Comparison of ENCODE assay signal across 17 cellular contexts in the genomic region with DNA sequence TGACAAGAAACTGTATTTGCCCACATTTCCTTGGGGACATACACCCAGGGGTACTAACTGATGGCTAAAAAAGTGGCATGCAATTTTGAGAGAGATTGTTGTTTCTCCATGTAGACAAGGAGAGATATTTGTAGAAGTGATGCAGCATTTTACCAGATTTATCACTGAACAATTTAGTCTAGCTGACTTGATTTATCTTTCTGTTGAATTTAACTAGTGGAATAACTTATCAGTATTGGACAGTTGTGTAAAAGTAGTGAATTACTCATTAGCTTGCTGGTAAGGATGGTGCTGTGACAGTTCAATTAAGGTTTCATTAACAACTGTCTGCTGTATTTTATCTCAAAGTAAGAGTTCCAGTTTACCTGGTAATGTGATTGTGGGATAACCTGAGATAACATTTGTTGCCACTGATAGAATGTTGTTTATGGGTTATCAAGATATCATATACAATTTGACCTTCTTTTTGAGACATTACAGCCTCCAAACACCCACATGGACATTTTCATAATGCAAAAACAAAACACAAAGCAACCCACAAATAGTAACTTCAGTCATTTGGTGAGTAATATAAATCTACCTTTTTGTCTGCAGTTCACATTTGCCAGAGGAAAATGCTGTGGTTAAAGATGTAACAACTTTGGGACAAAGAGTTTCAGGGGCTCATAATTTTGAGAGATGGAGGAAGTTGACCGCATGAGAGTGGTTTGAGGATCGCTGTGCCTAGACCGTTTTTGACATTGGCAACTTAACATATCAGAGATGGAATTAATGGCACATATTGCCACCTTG. TPM values are rescaled to one million over a fixed set of nuclear protein-coding genes. Genes with fewer than 3 reads are reported as not detected.
A peak's percentile ranks its signal among the peaks of the same experiment; 100 is the strongest.
DNase-seq lines count a peak whose midpoint lies in the region; ATAC-seq, FAIRE-seq and TF ChIP-seq lines count a peak whose summit lies in the region.
"Had no signal": no experiment of that assay in that cellular context is flagged by ENCODE, and none has a peak within 500 bp of the region (broad histone marks: within the 10 kb centered on the region; RNA-seq: fewer than 3 reads in every experiment).

No MANE protein-coding gene starts in this region.

- H3K4me1 ChIP-seq in HepG2 (ENCODE audit: insufficient read depth, low read length) = peaks cover 46% of the 10 kb centered on the region
- H3K4me1 ChIP-seq in right lobe of liver = peaks cover 0 to 26% (median 8%) of the 10 kb centered on the region in 4 donors
- peaks cover 63% of the 10 kb centered on the region for H3K4me1 ChIP-seq in OCI-LY7 (ENCODE audit: insufficient read depth, low read length, poor library complexity, severe bottlenecking)
- H3K4me1 ChIP-seq in endodermal cell (ENCODE audit: control insufficient read depth, insufficient read depth, low read length) = peaks cover 23% of the 10 kb centered on the region
- peaks cover 40 to 86% (median 62%) of the 10 kb centered on the region in 6 donors for H3K4me1 ChIP-seq in spleen

- H3K4me3 ChIP-seq in HepG2 (replicated peaks in 1 of 3; ENCODE audit: insufficient read depth in 1 of 3, low read depth in 2 of 3, low read length in 3 of 3) (no peak overlapping the region), right lobe of liver (no peak overlapping the region), OCI-LY7 (ENCODE audit: low read depth, low read length, poor library complexity, severe bottlenecking) (peak overlapping the region; percentile 87), endodermal cell (ENCODE audit: low read length) (peak overlapping the region; percentile 80), spleen (peak overlapping the region in 2 of 8 donors; percentile 0 to 90)
- H3K4me3 ChIP-seq: MG63, upper lobe of right lung had no signal

- no peak overlapping the region for H3K27ac ChIP-seq in HepG2 (ENCODE audit: extremely low read length, insufficient read depth, low read length)
- no peak overlapping the region for H3K27ac ChIP-seq in right lobe of liver
- H3K27ac ChIP-seq in OCI-LY7 (ENCODE audit: low read depth, low read length, poor library complexity, severe bottlenecking) = peak overlapping the region; percentile 38
- no peak overlapping the region for H3K27ac ChIP-seq in endodermal cell (ENCODE audit: low read depth, low read length)
- H3K27ac ChIP-seq in spleen = no peak overlapping the region
- H3K27ac ChIP-seq: HL-60, upper lobe of right lung had no signal

- DNase-seq in HepG2 (ENCODE audit: low spot score) (no peak), right lobe of liver (no peak), OCI-LY7 (ENCODE audit: low spot score) (no peak), endodermal cell (no peak), spleen (no peak), NCI-H1048 (lab: John Stamatoyannopoulos, UW) (no peak), NK-92 (lab: John Stamatoyannopoulos, UW; ENCODE audit: unreplicated experiment) (no peak)
- DNase-seq: DMS53, GOT3, islet precursor cell, MG63, NCI-H2171 treated with DMSO at 0.1 percent for 48 hours, upper lobe of right lung had no signal

- TF ChIP-seq EP300 in HepG2 (IDR thresholded peaks at IDR 0.05; ENCODE audit: low read depth in 2 of 2, low read length in 2 of 2) (no peak), HepG2 (CRISPR knock-in tag; IDR thresholded peaks at IDR 0.05; ENCODE audit: borderline replicate concordance) (no peak)

- H3K27me3 Mint-ChIP-seq in endodermal cell (ENCODE audit: insufficient read depth) = no peaks in the 10 kb centered on the region

- TF ChIP-seq RAD21 in HepG2 (CRISPR knock-in tag; IDR thresholded peaks at IDR 0.05) = no peak

- no peaks in the 10 kb centered on the region for H3K9me2 ChIP-seq in OCI-LY7 (ENCODE audit: insufficient read depth, low read length)

- ATAC-seq in HepG2 (no peak), right lobe of liver (no peak), GM18502 (IDR thresholded peaks at IDR 0.05; ENCODE audit: poor library complexity, unreplicated experiment) (no peak)
- ATAC-seq: upper lobe of right lung had no signal

- H3K36me3 ChIP-seq in HepG2 (replicated peaks in 1 of 2; ENCODE audit: control insufficient read depth in 1 of 2, insufficient read depth in 2 of 2, low read length in 2 of 2) (no peaks in the 10 kb centered on the region), right lobe of liver (no peaks in the 10 kb centered on the region), OCI-LY7 (ENCODE audit: insufficient read depth, low read length) (peaks cover 24% of the 10 kb centered on the region), endodermal cell (ENCODE audit: control insufficient read depth, insufficient read depth, low read length) (no peaks in the 10 kb centered on the region), spleen (no peaks in the 10 kb centered on the region)
- H3K36me3 ChIP-seq: upper lobe of right lung had no signal

- intact Hi-C loops in HepG2 (cut with micrococcal nuclease; ENCODE audit: unreplicated experiment) (no loop called here), right lobe of liver (cut with DNase I) (no loop called here), OCI-LY7 (cut with micrococcal nuclease; ENCODE audit: unreplicated experiment) (loop anchor here (10.0 kb wide), 1 partner anchor 209 kb away; no protein-coding TSS in a partner anchor), spleen (cut with DNase I; ENCODE audit: low total_unique reads) (no loop called here)

- H3K4me3 Mint-ChIP-seq in endodermal cell = peak overlapping the region; percentile 28

- no TSS peak for BruUV-seq in HepG2 (replicated peaks; lab: Mats Ljungman, UMichigan)
- no TSS peak for BruUV-seq in OCI-LY7 (replicated peaks; lab: Mats Ljungman, UMichigan)

- in situ Hi-C loops in HepG2 (cut with HindIII; ENCODE audit: extremely low pct_ligation_motif_present, low pct_unique_long_range_greater_than_20kb) = loop anchor here (25.0 kb wide), 2 partner anchors 91 to 266 kb away; a partner anchor contains a TSS

- no peaks in the 10 kb centered on the region for H4K20me1 ChIP-seq in HepG2 (ENCODE audit: insufficient read depth, low read length)
- H4K20me1 ChIP-seq in OCI-LY7 (ENCODE audit: insufficient read depth, low read length) = 0 out of 2 replicates have a peak, but pooled peaks cover 4% of the 10 kb centered on the region

- no peak for FAIRE-seq in HepG2 (lab: Jason Lieb, UNC)
- FAIRE-seq: bronchial epithelial cell, endometrium had no signal

- H3K27ac Mint-ChIP-seq in endodermal cell = no peak overlapping the region

- H3K4me1 Mint-ChIP-seq in endodermal cell = peaks cover 73% of the 10 kb centered on the region

- H3K4me2 ChIP-seq in HepG2 (ENCODE audit: low read depth, low read length) (peak overlapping the region; percentile 11; the same call in 1 of the 2 replicates), OCI-LY7 (ENCODE audit: low read length) (peak overlapping the region; percentile 72)

- peaks cover 67% of the 10 kb centered on the region for H3K79me2 ChIP-seq in HepG2 (ENCODE audit: insufficient read depth, low read length)
- H3K79me2 ChIP-seq in OCI-LY7 (ENCODE audit: insufficient read depth, low read depth, low read length) = peaks cover 80% of the 10 kb centered on the region

- no peak overlapping the region for H2AFZ ChIP-seq in HepG2 (ENCODE audit: low read length)
- no peak overlapping the region for H2AFZ ChIP-seq in OCI-LY7 (ENCODE audit: low read length)

- POLR2A ChIA-PET in HepG2 (lab: Yijun Ruan, JAX) (no interaction called here), OCI-LY7 (lab: Charles Lee) (interaction anchor here (0.9 kb wide), 1 partner anchor 28 kb away, joined by 3 read pairs; no protein-coding TSS in a partner anchor)

- H3K27me3 ChIP-seq in HepG2 (ENCODE audit: control insufficient read depth in 1 of 2, insufficient read depth in 2 of 2, low read length in 2 of 2) (no peaks in the 10 kb centered on the region), right lobe of liver (no peaks in the 10 kb centered on the region), endodermal cell (ENCODE audit: control insufficient read depth, insufficient read depth, low read length, poor library complexity, severe bottlenecking) (no peaks in the 10 kb centered on the region), spleen (replicated peaks in 1 of 7) (no peaks in the 10 kb centered on the region)
- H3K27me3 ChIP-seq: MG63, upper lobe of right lung had no signal

- CTCF ChIA-PET in HepG2 (lab: Yijun Ruan, JAX; ENCODE audit: low intra/inter-chr PET ratio, low total read pairs) (no interaction called here), OCI-LY7 (lab: Charles Lee; ENCODE audit: unreplicated experiment) (no interaction called here)

- no peak overlapping the region for H3K9ac ChIP-seq in HepG2 (ENCODE audit: insufficient read depth, low read depth, low read length)
- no peak overlapping the region for H3K9ac ChIP-seq in endodermal cell (ENCODE audit: extremely low read depth, low read length, poor library complexity, severe bottlenecking)

- H3K36me3 Mint-ChIP-seq in endodermal cell (ENCODE audit: low read depth) = peaks cover 14% of the 10 kb centered on the region

- peaks cover 3% of the 10 kb centered on the region for H3K9me3 Mint-ChIP-seq in endodermal cell

- TF ChIP-seq POLR2A in HepG2 (IDR thresholded peaks at IDR 0.05; ENCODE audit: insufficient read depth in 1 of 2, low read depth in 2 of 2, low read length in 2 of 2) (no peak), right lobe of liver (IDR thresholded peaks at IDR 0.05) (no peak), spleen (IDR thresholded peaks at IDR 0.05) (no peak)

- WGBS in HepG2 (ENCODE audit: low lambda C conversion rate) = 99% methylated on average over 3 of the region's 3 CpGs
- WGBS in right lobe of liver (ENCODE audit: insufficient coverage, low coverage, low lambda C conversion rate, missing lambda C conversion rate) = 51% methylated on average over 3 of the region's 3 CpGs
- 91 to 100% methylated on average over 3 of the region's 3 CpGs for WGBS in endodermal cell (ENCODE audit: insufficient coverage in 1 of 2, insufficient read length in 1 of 2), 2 experiments
- 27 to 50% (median 37%) methylated on average over 3 of the region's 3 CpGs for WGBS in spleen, 5 donors

- TF ChIP-seq CTCF in HepG2 (CRISPR knock-in tag; IDR thresholded peaks at IDR 0.05) (no peak), right lobe of liver (IDR thresholded peaks at IDR 0.05) (no peak), OCI-LY7 (conservative IDR thresholded peaks at IDR 0.05; ENCODE audit: low read length) (no peak), endodermal cell (conservative IDR thresholded peaks at IDR 0.05) (no peak), spleen (IDR thresholded peaks at IDR 0.05 in 8 of 11, conservative IDR thresholded peaks at IDR 0.05 in 3 of 11) (no peak)

- no peaks in the 10 kb centered on the region for H3K9me3 ChIP-seq in HepG2 (ENCODE audit: low read length)
- H3K9me3 ChIP-seq in right lobe of liver = no peaks in the 10 kb centered on the region
- H3K9me3 ChIP-seq in OCI-LY7 (ENCODE audit: low read length) = no peaks in the 10 kb centered on the region
- H3K9me3 ChIP-seq in endodermal cell (ENCODE audit: control insufficient read depth, low read length) = no peaks in the 10 kb centered on the region
- H3K9me3 ChIP-seq in spleen = no peaks in the 10 kb centered on the region
- H3K9me3 ChIP-seq: MG63, upper lobe of right lung had no signal

RNA-seq across cellular contexts. Expression of a gene that starts 3.8 kb away (rescaled TPM):
- total RNA-seq in HepG2 (2016; rRNA removed; fragmentation: Illumina TruSeq; extraction: Trizol) (13.2 and 13.4 TPM in 2 replicates), right lobe of liver (10 to 100 TPM in 3 of 6 experiments, 1 to 10 TPM in 3; 8.8 to 10.6 (median 9.9) TPM), OCI-LY7 (2022) (27.8 and 31.1 TPM in 2 replicates), endodermal cell (10 to 100 TPM; 49.2 to 50.3 TPM), spleen (10 to 100 TPM; 22.5 to 49.4 (median 37.0) TPM)
- total RNA-seq in HepG2 (2016; cell fraction: cytosol; rRNA removed; fragmentation: Illumina TruSeq; extraction: Trizol; ENCODE audit: low read depth) = 7.4 and 9.4 TPM in 2 replicates
- total RNA-seq in HepG2 (2016; cell fraction: insoluble cytoplasmic fraction; rRNA removed; fragmentation: Illumina TruSeq; extraction: Trizol) = 12.7 and 13.0 TPM in 2 replicates
- total RNA-seq in HepG2 (2016; cell fraction: membrane; rRNA removed; fragmentation: Illumina TruSeq; extraction: Trizol) = 11.4 and 13.2 TPM in 2 replicates
- total RNA-seq in HepG2 (2016; cell fraction: nucleus; rRNA removed; fragmentation: Illumina TruSeq; extraction: Trizol) = 16.5 and 19.7 TPM in 2 replicates
- polyA plus RNA-seq in HepG2 (2011; rRNA removed) (14.6 and 17.6 TPM in 2 replicates), spleen (10 to 100 TPM; 12.6 to 15.3 (median 13.9) TPM)
- polyA plus RNA-seq in HepG2 (2011; cell fraction: cytosol; rRNA removed) = 6.0 and 9.4 TPM in 2 replicates
- 10.5 and 11.7 TPM in 2 replicates for polyA plus RNA-seq in HepG2 (2011; cell fraction: nucleus; rRNA removed)
- 6.7 and 7.4 TPM in 2 replicates for polyA plus RNA-seq in HepG2 (2012)
- polyA plus RNA-seq in HepG2 (2016; cell fraction: cytosol; fragmentation: Illumina TruSeq; extraction: Trizol; ENCODE audit: low read depth) = 2.0 and 2.2 TPM in 2 replicates
- polyA plus RNA-seq in HepG2 (2016; cell fraction: insoluble cytoplasmic fraction; fragmentation: Illumina TruSeq; extraction: Trizol; ENCODE audit: low read depth) = 11.4 and 12.2 TPM in 2 replicates
- 7.8 and 9.4 TPM in 2 replicates for polyA plus RNA-seq in HepG2 (2016; cell fraction: membrane; fragmentation: Illumina TruSeq; extraction: Trizol; ENCODE audit: low read depth)
- 14.4 and 16.1 TPM in 2 replicates for polyA plus RNA-seq in HepG2 (2016; cell fraction: nucleus; fragmentation: Illumina TruSeq; extraction: Trizol; ENCODE audit: insufficient read depth, low read depth)
- 44.7 and 70.6 TPM in 2 replicates for polyA minus RNA-seq in HepG2 (2011; rRNA and poly(A)+ RNA removed; ENCODE audit: low replicate concordance)
- polyA minus RNA-seq in HepG2 (2011; cell fraction: cytosol; rRNA and poly(A)+ RNA removed) = 9.5 and 12.5 TPM in 2 replicates
- polyA minus RNA-seq in HepG2 (2011; cell fraction: nucleus; rRNA and poly(A)+ RNA removed) = 49.2 and 50.1 TPM in 2 replicates
- total RNA-seq in OCI-LY7 (2014; rRNA removed; shearing (Covaris generic)) = 18.1 and 23.3 TPM in 2 replicates
- polyA plus RNA-seq in endodermal cell (2013, experiment 1 of 2) = 29.8 TPM
- polyA plus RNA-seq in endodermal cell (2013, experiment 2 of 2) = 26.1 TPM

Comparison
In these comparisons a context has a peak if more than half of its experiments do, and no peak if none do; other contexts are left out.
1. H3K4me3 ChIP-seq: peak in OCI-LY7 (single experiment) and endodermal cell (single experiment); none in HepG2 (0 of 3) and right lobe of liver (0 of 3).